15 cellular contexts compared by ENCODE assay signal in the genomic region with DNA sequence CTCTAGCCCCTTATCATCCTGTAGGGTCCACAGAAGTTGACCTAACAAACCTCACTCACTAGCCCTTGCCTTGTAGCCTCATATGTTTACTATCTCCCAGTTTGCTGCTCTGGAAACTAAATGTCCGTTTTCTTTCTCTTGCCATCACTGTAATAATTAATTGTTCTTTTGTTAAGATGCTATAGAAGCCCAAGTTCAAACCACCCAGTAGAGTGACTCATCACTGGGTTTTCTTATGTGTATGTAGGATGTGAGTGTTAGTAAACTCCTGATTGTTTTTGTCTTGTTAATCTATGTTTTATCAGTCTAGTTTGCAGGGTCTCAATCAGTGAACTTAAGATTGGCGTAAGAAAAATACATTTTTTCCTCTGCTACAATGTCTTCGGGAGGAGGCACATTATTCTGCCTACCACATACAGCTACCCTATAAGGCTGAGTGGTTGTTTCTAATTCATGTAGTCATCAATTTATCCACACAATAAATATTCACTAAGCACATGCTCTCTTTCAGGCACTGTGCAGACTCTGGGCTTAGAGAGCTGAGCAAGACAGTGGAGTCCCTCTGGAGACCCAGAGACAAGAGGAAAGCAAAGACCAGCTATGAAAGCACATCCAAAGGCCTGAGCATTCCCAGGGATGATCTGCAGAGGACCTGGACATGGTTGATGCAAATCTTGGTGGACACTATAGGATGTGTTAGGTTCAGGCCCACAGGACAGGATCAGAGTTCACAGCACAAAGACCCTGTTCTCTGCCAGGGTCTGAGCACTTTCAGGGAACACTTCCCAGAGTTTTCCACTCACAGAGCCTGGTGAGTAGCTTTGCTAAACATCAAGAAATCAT.
DNase-seq lines count a peak whose midpoint lies in the region; ATAC-seq, FAIRE-seq and TF ChIP-seq lines count a peak whose summit lies in the region.
"Had no signal": no experiment of that assay in that cellular context is flagged by ENCODE, and none has a peak within 500 bp of the region (broad histone marks: within the 10 kb centered on the region; RNA-seq: fewer than 3 reads in every experiment).

No MANE protein-coding gene starts in this region.

- H3K9me3 ChIP-seq in psoas muscle: no peaks in the 10 kb centered on the region

- H3K27me3 ChIP-seq in psoas muscle (ENCODE audit: insufficient read depth in 3 of 3, low read length in 2 of 3): no peaks in the 10 kb centered on the region

- H3K36me3 ChIP-seq in psoas muscle (ENCODE audit: insufficient read depth in 1 of 2, low read depth in 1 of 2): no peaks in the 10 kb centered on the region

- H3K4me3 ChIP-seq in fibroblast of the aortic adventitia (ENCODE audit: low read depth, low read length) (no peak overlapping the region), psoas muscle (no peak overlapping the region)

- peak; percentile 41 for FAIRE-seq in TTC549 (lab: Jason Lieb, UNC)
- FAIRE-seq: frontal cortex had no signal

- 88 to 90% (median 89%) methylated on average over 3 of the region's 3 CpGs for WGBS in psoas muscle, 3 donors

- ATAC-seq in psoas muscle: peak in 3 of 4 donors; percentile 5 to 19 (median 13)
- ATAC-seq: stimulated activated memory B cell treated with anti-CD40 and anti-IgM and Interleukin-4, amounts not matched to agents 10 μg/mL and 1 μg/mL and 100 μg/mL, for 72 hours; T-cell had no signal

- H3K4me1 ChIP-seq in psoas muscle: peaks cover 13% of the 10 kb centered on the region

- H3K27ac ChIP-seq in psoas muscle: no peak overlapping the region

- TF ChIP-seq CTCF in fibroblast of the aortic adventitia (IDR thresholded peaks at IDR 0.05; ENCODE audit: insufficient read depth, low read length) (no peak), psoas muscle (IDR thresholded peaks at IDR 0.05) (no peak)

- DNase-seq in EH (ENCODE audit: low read depth): peak; percentile 50
- DNase-seq in fibroblast of the aortic adventitia (ENCODE audit: low read depth): peak; percentile 73
- DNase-seq in psoas muscle: no peak
- DNase-seq in DMS 273 (lab: John Stamatoyannopoulos, UW; ENCODE audit: unreplicated experiment): no peak
- DNase-seq in Kasumi-1 (lab: John Stamatoyannopoulos, UW): no peak
- no peak for DNase-seq in stimulated activated CD4-positive, alpha-beta T cell treated with anti-CD3 and anti-CD28 coated beads, Interleukin-4, amount 100 ng/mL, for 1 hour
- no peak for DNase-seq in iPS-NIHi11 (ENCODE audit: low spot score)
- DNase-seq: activated CD4-positive, alpha-beta T cell treated with anti-CD3 and anti-CD28 coated beads for 1 hour; C1 segment of cervical spinal cord; NCI-H2171 treated with DMSO at 0.1 percent for 48 hours; stimulated activated CD4-positive, alpha-beta T cell treated with anti-CD3 and anti-CD28 coated beads, Interleukin-1b, Interleukin-23, amount 100 ng/mL, for 48 hours; T-cell had no signal

- intact Hi-C loops in psoas muscle (cut with DNase I): no loop called here

Comparison
In these comparisons a context has a peak if more than half of its experiments do, and no peak if none do; other contexts are left out.
1. DNase-seq: peak in EH (single experiment) and fibroblast of the aortic adventitia (single experiment); none in psoas muscle (0 of 2), DMS 273 (single experiment), Kasumi-1 (0 of 2), stimulated activated CD4-positive, alpha-beta T cell treated with anti-CD3 and anti-CD28 coated beads, Interleukin-4, amount 100 ng/mL, for 1 hour (single experiment) and iPS-NIHi11 (single experiment).